8 cellular contexts compared by ENCODE assay signal in genomic region chr22:40819741-40820140, GRCh38. TPM values are rescaled to one million over a fixed set of nuclear protein-coding genes. Genes with fewer than 3 reads are reported as not detected.
A peak's percentile ranks its signal among the peaks of the same experiment; 100 is the strongest.
DNase-seq lines count a peak whose midpoint lies in the region; ATAC-seq and TF ChIP-seq lines count a peak whose summit lies in the region.

No MANE protein-coding gene starts in this region.

- H3K9me3 ChIP-seq in RWPE2 (ENCODE audit: severe bottlenecking), result no peaks in the 10 kb centered on the region
- no peaks in the 10 kb centered on the region for H3K9me3 ChIP-seq in neural cell (ENCODE audit: low read length)

- peaks cover 8% of the 10 kb centered on the region for H3K36me3 Mint-ChIP-seq in endothelial cell (ENCODE audit: low read depth, unreplicated experiment)

- no peaks in the 10 kb centered on the region for H3K9me2 ChIP-seq in neural cell (ENCODE audit: insufficient read depth, low read length)

- H3K4me1 Mint-ChIP-seq in endothelial cell (ENCODE audit: unreplicated experiment), result peaks cover 25% of the 10 kb centered on the region

- peak overlapping the region; percentile 53 for H3K27ac ChIP-seq in RWPE2 (ENCODE audit: poor library complexity, severe bottlenecking)
- H3K27ac ChIP-seq in neural cell (ENCODE audit: low read length), result peak overlapping the region; percentile 16

- peaks cover 15% of the 10 kb centered on the region for H3K79me2 ChIP-seq in neural cell (replicated peaks; ENCODE audit: insufficient read depth, low read length)

- TF ChIP-seq EP300 in neural cell (conservative IDR thresholded peaks at IDR 0.05; ENCODE audit: poor library complexity, severe bottlenecking), result no peak

- H3K9ac ChIP-seq in neural cell (ENCODE audit: low read length), result peak overlapping the region; percentile 44

- peak overlapping the region; percentile 91 for H3K4me2 ChIP-seq in neural cell (ENCODE audit: low read length)

- POLR2A ChIA-PET in GM10248 (lab: Yijun Ruan, JAX), result no interaction called here

- no peaks in the 10 kb centered on the region for H3K27me3 ChIP-seq in RWPE2 (ENCODE audit: insufficient read depth, poor library complexity, severe bottlenecking)
- no peaks in the 10 kb centered on the region for H3K27me3 ChIP-seq in neural cell (ENCODE audit: insufficient read depth, low read depth, low read length)

- no peaks in the 10 kb centered on the region for H3K27me3 Mint-ChIP-seq in endothelial cell (ENCODE audit: unreplicated experiment)

- H3K27ac Mint-ChIP-seq in endothelial cell (ENCODE audit: unreplicated experiment), result no peak overlapping the region

- no peaks in the 10 kb centered on the region for H3K9me3 Mint-ChIP-seq in endothelial cell (ENCODE audit: unreplicated experiment)

- H3K4me1 ChIP-seq in RWPE2 (ENCODE audit: insufficient read depth, poor library complexity, severe bottlenecking), result peaks cover 7% of the 10 kb centered on the region

- peak overlapping the region; percentile 82 for H3K4me3 Mint-ChIP-seq in endothelial cell (ENCODE audit: unreplicated experiment)

- no peak for TF ChIP-seq RAD21 in neural cell (conservative IDR thresholded peaks at IDR 0.05)

- no peaks in the 10 kb centered on the region for H4K20me1 ChIP-seq in neural cell (ENCODE audit: insufficient read depth)

- DNase-seq in A172 (ENCODE audit: low spot score) (peak; percentile 19), GM10248 (ENCODE audit: extremely low spot score) (peak; percentile 20), RWPE2 (ENCODE audit: low spot score) (no peak), endothelial cell (ENCODE audit: low spot score) (no peak), activated gamma-delta T cell (lab: John Stamatoyannopoulos, UW) (no peak), cerebellum (ENCODE audit: low spot score) (no peak)

- H3K36me3 ChIP-seq in RWPE2 (ENCODE audit: low read depth) (peaks cover 20% of the 10 kb centered on the region), neural cell (ENCODE audit: insufficient read depth, low read length) (no peaks in the 10 kb centered on the region)

- H3K4me3 ChIP-seq in RWPE2 (ENCODE audit: severe bottlenecking) (peak overlapping the region; percentile 73), neural cell (ENCODE audit: low read length) (peak overlapping the region; percentile 98)

- H3F3A ChIP-seq in neural cell (ENCODE audit: insufficient read depth, low read length, poor library complexity, severe bottlenecking), result no peaks in the 10 kb centered on the region

- H2AFZ ChIP-seq in neural cell (ENCODE audit: low read depth, low read length), result peak overlapping the region; percentile 60

- ATAC-seq in RWPE2 (ENCODE audit: low read depth) (peak; percentile 6), GM19463 (IDR thresholded peaks at IDR 0.05; ENCODE audit: unreplicated experiment) (no peak)

- TF ChIP-seq CTCF in GM10248 (IDR thresholded peaks at IDR 0.05; ENCODE audit: control extremely low read depth, extremely low read depth, low read depth, missing control alignments) (no peak), RWPE2 (IDR thresholded peaks at IDR 0.05; ENCODE audit: poor library complexity, severe bottlenecking) (no peak), endothelial cell (IDR thresholded peaks at IDR 0.05; ENCODE audit: unreplicated experiment) (no peak), neural cell (IDR thresholded peaks at IDR 0.05; ENCODE audit: poor library complexity, severe bottlenecking) (no peak)

- CTCF ChIA-PET in GM10248 (lab: Yijun Ruan, JAX), result interaction anchor here (0.9 to 1.5 kb wide), 7 partner anchors 9 to 124 kb away, joined by 3 to 4 read pairs (median 3); partner anchors contain the start of gene XPNPEP3

TF ChIP-seq in neural cell, 6 proteins besides CTCF, POLR2A, EP300 and RAD21:
- no peak for TF ChIP-seq MXI1 (conservative IDR thresholded peaks at IDR 0.05; ENCODE audit: poor library complexity, severe bottlenecking)
- no peak for TF ChIP-seq SMC3 (conservative IDR thresholded peaks at IDR 0.05; ENCODE audit: poor library complexity)
- TF ChIP-seq REST (IDR thresholded peaks at IDR 0.05; ENCODE audit: borderline replicate concordance), result no peak
- TF ChIP-seq POLR2AphosphoS5 (IDR thresholded peaks at IDR 0.05), result no peak
TF ChIP-seq in neural cell: peak in this region for 0.

RNA-seq across cellular contexts. Expression of gene SLC25A17, which starts 0.6 kb away (rescaled TPM):
- 24.8 and 28.2 TPM in 2 replicates for total RNA-seq in A172 (2014; rRNA removed; shearing (Covaris generic))
- total RNA-seq in endothelial cell (ENCODE audit: unreplicated experiment) (18.1 TPM), cerebellum (18.0 TPM)
- polyA plus RNA-seq in neural cell, result 47.5 and 49.3 TPM in 2 replicates
- polyA minus RNA-seq in neural cell, result 27.3 and 32.2 TPM in 2 replicates

RNA-seq across cellular contexts. Expression of gene ST13, which starts 36.7 kb away (rescaled TPM):
- total RNA-seq in A172 (2014; rRNA removed; shearing (Covaris generic)), result 202 and 210 TPM in 2 replicates
- total RNA-seq in endothelial cell (ENCODE audit: unreplicated experiment) (302 TPM), cerebellum (111 TPM)
- 180 and 195 TPM in 2 replicates for polyA plus RNA-seq in neural cell
- polyA minus RNA-seq in neural cell, result 156 and 158 TPM in 2 replicates

RNA-seq across cellular contexts. Expression of gene XPNPEP3, which starts 37.2 kb away (rescaled TPM):
- 6.4 and 8.5 TPM in 2 replicates for total RNA-seq in A172 (2014; rRNA removed; shearing (Covaris generic))
- 23.5 TPM for total RNA-seq in endothelial cell (ENCODE audit: unreplicated experiment)
- polyA plus RNA-seq in neural cell, result 5.2 and 5.3 TPM in 2 replicates
- polyA minus RNA-seq in neural cell, result 8.8 and 9.3 TPM in 2 replicates
- total RNA-seq in cerebellum, result 10.5 TPM

RNA-seq across cellular contexts. Expression of gene DNAJB7, which starts 42.2 kb away (rescaled TPM):
- total RNA-seq in A172 (2014; rRNA removed; shearing (Covaris generic)), result not detected in 2 replicates
- total RNA-seq in endothelial cell (ENCODE audit: unreplicated experiment) (not detected), cerebellum (not detected)
- not detected in 2 replicates for polyA plus RNA-seq in neural cell
- polyA minus RNA-seq in neural cell, result not detected in 2 replicates

Comparison
In these comparisons a context has a peak if more than half of its experiments do, and no peak if none do; other contexts are left out.
1. DNase-seq: peak in A172 (single experiment) and GM10248 (single experiment); none in RWPE2 (single experiment), endothelial cell (single experiment), activated gamma-delta T cell (single experiment) and cerebellum (single experiment).